24 cellular contexts compared by ENCODE assay signal in the genomic region with DNA sequence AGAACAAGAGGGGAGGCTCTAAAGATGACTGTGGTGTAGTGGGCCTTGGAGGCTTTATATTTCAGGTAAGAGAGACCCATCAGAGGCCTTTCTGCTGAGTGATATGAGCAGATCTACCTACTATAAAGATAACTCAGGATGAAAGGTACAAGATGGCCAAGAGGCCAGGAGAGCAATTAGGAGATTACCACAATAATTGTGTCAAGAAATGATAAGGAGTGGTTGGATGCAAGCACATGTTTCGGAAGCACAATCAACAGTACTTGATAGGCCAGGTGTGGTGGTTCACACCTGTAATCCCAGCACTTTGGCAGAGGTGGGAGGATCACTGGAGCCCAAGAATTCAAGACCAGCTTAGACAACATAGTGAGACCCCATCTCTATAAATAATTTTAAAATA.
"Had no signal": no experiment of that assay in that cellular context is flagged by ENCODE, and none has a peak within 500 bp of the region (broad histone marks: within the 10 kb centered on the region; RNA-seq: fewer than 3 reads in every experiment).

No MANE protein-coding gene starts in this region.

- H3K9me3 Mint-ChIP-seq: activated CD4-positive, alpha-beta memory T cell treated with anti-CD3 and anti-CD28 coated beads, Interleukin-2, amount 10 ng/mL, durations not matched to agents 7 days and 5 days; activated naive CD4-positive, alpha-beta T cell treated with anti-CD3 and anti-CD28 coated beads, Interleukin-2, amount 50 U/mL, for 24 hours had no signal

- H3K9me3 ChIP-seq: ascending aorta, body of pancreas had no signal

- H3K4me3 Mint-ChIP-seq: activated CD4-positive, alpha-beta memory T cell treated with anti-CD3 and anti-CD28 coated beads, Interleukin-2, amount 10 ng/mL, durations not matched to agents 7 days and 5 days; activated naive CD4-positive, alpha-beta T cell treated with anti-CD3 and anti-CD28 coated beads, Interleukin-2, amount 50 U/mL, for 24 hours had no signal

- DNase-seq: activated CD4-positive, alpha-beta memory T cell treated with anti-CD3 and anti-CD28 coated beads, Interleukin-2, amount 10 ng/mL, durations not matched to agents 7 days and 5 days; activated CD4-positive, alpha-beta T cell treated with anti-CD3 and anti-CD28 coated beads, Interleukin-2, amount 50 U/mL, for 1 hour; activated CD4-positive, CD25-positive, alpha-beta regulatory T cell; body of pancreas; Karpas-422; MM.1S; NCI-H1105; NCI-H1436; NCI-H1694 treated with DMSO at 0.1 percent for 48 hours; NCI-H2029 treated with DMSO at 0.1 percent for 48 hours; NCI-H345; NCI-H510A; NCI-H526 treated with DMSO at 0.1 percent for 48 hours; NCI-H82; OCI-M1; RPMI8226; T-helper 1 cell had no signal

- H3K27ac Mint-ChIP-seq: activated CD4-positive, alpha-beta memory T cell treated with anti-CD3 and anti-CD28 coated beads, Interleukin-2, amount 10 ng/mL, durations not matched to agents 7 days and 5 days; activated naive CD4-positive, alpha-beta T cell treated with anti-CD3 and anti-CD28 coated beads, Interleukin-2, amount 50 U/mL, for 24 hours had no signal

- ATAC-seq: body of pancreas, K562, Panc1, Right ventricle myocardium inferior had no signal

- H3K27me3 ChIP-seq: ascending aorta, body of pancreas had no signal

- H3K27me3 Mint-ChIP-seq: activated CD4-positive, alpha-beta memory T cell treated with anti-CD3 and anti-CD28 coated beads, Interleukin-2, amount 10 ng/mL, durations not matched to agents 7 days and 5 days; activated naive CD4-positive, alpha-beta T cell treated with anti-CD3 and anti-CD28 coated beads, Interleukin-2, amount 50 U/mL, for 24 hours had no signal

- H3K4me3 ChIP-seq: ascending aorta, body of pancreas, K562, SK-N-MC had no signal

- H3K36me3 ChIP-seq: ascending aorta had no signal

- H3K27ac ChIP-seq: ascending aorta, body of pancreas, SK-N-MC, VCaP had no signal
